ENCODE assay signal across 1 cellular context in the genomic region with DNA sequence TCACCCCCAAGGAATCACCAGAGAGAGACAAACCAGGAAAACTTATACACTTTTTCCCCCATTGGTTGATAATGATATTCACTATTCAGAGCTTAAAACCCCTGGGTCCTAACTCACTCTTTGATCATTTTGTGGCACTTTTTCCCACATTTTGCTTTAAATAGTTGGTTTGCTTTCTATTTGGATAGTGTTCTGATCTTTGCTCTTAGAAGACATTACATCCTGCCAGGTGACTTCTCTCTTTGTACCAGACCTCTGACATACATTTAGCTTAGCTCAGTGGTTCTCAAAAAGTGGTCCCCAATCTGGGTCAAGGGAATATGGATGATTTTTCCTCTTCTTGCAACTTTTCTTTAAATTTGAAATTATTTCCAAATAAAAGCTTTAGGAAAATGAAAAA.
A peak's percentile ranks its signal among the peaks of the same experiment; 100 is the strongest.
TF ChIP-seq lines count a peak whose summit lies in the region.

No MANE protein-coding gene starts in this region.

TF ChIP-seq in HepG2, 621 proteins besides CTCF, POLR2A, EP300 and RAD21 (continued from another document and continues in another):
- TF ChIP-seq, protein P1, sequence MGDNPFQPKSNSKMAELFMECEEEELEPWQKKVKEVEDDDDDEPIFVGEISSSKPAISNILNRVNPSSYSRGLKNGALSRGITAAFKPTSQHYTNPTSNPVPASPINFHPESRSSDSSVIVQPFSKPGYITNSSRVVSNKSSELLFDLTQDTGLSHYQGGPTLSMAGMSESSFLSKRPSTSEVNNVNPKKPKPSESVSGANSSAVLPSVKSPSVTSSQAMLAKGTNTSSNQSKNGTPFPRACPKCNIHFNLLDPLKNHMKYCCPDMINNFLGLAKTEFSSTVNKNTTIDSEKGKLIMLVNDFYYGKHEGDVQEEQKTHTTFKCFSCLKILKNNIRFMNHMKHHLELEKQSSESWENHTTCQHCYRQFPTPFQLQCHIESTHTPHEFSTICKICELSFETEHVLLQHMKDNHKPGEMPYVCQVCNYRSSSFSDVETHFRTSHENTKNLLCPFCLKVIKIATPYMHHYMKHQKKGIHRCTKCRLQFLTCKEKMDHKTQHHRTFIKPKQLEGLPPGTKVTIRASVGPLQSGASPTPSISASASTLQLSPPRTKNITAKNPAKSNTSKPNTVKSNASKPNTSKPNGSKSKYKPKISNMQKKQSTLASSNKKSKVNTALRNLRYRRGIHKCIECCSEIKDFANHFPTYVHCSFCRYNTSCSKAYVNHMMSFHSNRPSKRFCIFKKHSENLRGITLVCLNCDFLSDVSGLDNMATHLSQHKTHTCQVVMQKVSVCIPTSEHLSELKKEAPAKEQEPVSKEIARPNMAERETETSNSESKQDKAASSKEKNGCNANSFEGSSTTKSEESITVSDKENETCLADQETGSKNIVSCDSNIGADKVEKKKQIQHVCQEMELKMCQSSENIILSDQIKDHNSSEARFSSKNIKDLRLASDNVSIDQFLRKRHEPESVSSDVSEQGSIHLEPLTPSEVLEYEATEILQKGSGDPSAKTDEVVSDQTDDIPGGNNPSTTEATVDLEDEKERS (CRISPR knock-in tag; IDR thresholded peaks at IDR 0.05): peak; percentile 39; the same call in 1 of the 2 replicates
- TF ChIP-seq BCL6 (CRISPR knock-in tag; IDR thresholded peaks at IDR 0.05) (0 out of 2 replicates have a peak, but pooled peaks have one; percentile 13), POGZ (CRISPR knock-in tag; IDR thresholded peaks at IDR 0.05) (peak; percentile 68), ZBTB20 (CRISPR knock-in tag; IDR thresholded peaks at IDR 0.05; ENCODE audit: borderline replicate concordance, low read depth) (0 out of 2 replicates have a peak, but pooled peaks have one; percentile 44), NFE2L2 (IDR thresholded peaks at IDR 0.05; ENCODE audit: low read length) (no peak), PPARG (CRISPR knock-in tag; conservative IDR thresholded peaks at IDR 0.05) (peak; percentile 98), ZNF788 (CRISPR knock-in tag; IDR thresholded peaks at IDR 0.05; ENCODE audit: borderline replicate concordance) (no peak), PITX1 (CRISPR knock-in tag; IDR thresholded peaks at IDR 0.05) (no peak), ZNF468 (CRISPR knock-in tag; IDR thresholded peaks at IDR 0.05) (no peak), KDM3A (CRISPR knock-in tag; IDR thresholded peaks at IDR 0.05; ENCODE audit: low read depth) (0 out of 2 replicates have a peak, but pooled peaks have one; percentile 28), GABPA (IDR thresholded peaks at IDR 0.05; ENCODE audit: low read depth, low read length) (no peak), GABPA (CRISPR knock-in tag; IDR thresholded peaks at IDR 0.05; ENCODE audit: low read depth) (0 out of 2 replicates have a peak, but pooled peaks have one; percentile 11), AKAP8 (CRISPR knock-in tag; IDR thresholded peaks at IDR 0.05) (no peak), ZNF337 (CRISPR knock-in tag; IDR thresholded peaks at IDR 0.05; ENCODE audit: borderline replicate concordance, low read depth) (no peak), SAP130 (CRISPR knock-in tag; IDR thresholded peaks at IDR 0.05; ENCODE audit: low read depth) (peak; percentile 43), ATAD3A (CRISPR knock-in tag; IDR thresholded peaks at IDR 0.05) (no peak), ZBTB3 (CRISPR knock-in tag; IDR thresholded peaks at IDR 0.05; ENCODE audit: borderline replicate concordance, low read depth) (no peak), TBX3 (IDR thresholded peaks at IDR 0.05; ENCODE audit: borderline replicate concordance) (no peak), RFXAP (CRISPR knock-in tag; IDR thresholded peaks at IDR 0.05; ENCODE audit: borderline replicate concordance) (no peak), ZEB1 (IDR thresholded peaks at IDR 0.05; ENCODE audit: insufficient replicate concordance, low read depth) (no peak), SMARCE1 (IDR thresholded peaks at IDR 0.05; ENCODE audit: borderline replicate concordance) (no peak), HMG20A (CRISPR knock-in tag; IDR thresholded peaks at IDR 0.05; ENCODE audit: borderline replicate concordance) (peak; percentile 63; the same call in 1 of the 2 replicates), GLI4 (CRISPR knock-in tag; IDR thresholded peaks at IDR 0.05; ENCODE audit: borderline replicate concordance) (no peak), NR3C1 (CRISPR knock-in tag; IDR thresholded peaks at IDR 0.05) (no peak)
- TF ChIP-seq, protein P2, sequence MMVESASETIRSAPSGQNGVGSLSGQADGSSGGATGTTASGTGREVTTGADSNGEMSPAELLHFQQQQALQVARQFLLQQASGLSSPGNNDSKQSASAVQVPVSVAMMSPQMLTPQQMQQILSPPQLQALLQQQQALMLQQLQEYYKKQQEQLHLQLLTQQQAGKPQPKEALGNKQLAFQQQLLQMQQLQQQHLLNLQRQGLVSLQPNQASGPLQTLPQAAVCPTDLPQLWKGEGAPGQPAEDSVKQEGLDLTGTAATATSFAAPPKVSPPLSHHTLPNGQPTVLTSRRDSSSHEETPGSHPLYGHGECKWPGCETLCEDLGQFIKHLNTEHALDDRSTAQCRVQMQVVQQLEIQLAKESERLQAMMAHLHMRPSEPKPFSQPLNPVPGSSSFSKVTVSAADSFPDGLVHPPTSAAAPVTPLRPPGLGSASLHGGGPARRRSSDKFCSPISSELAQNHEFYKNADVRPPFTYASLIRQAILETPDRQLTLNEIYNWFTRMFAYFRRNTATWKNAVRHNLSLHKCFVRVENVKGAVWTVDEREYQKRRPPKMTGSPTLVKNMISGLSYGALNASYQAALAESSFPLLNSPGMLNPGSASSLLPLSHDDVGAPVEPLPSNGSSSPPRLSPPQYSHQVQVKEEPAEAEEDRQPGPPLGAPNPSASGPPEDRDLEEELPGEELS (CRISPR knock-in tag; IDR thresholded peaks at IDR 0.05): 0 out of 2 replicates have a peak, but pooled peaks have one; percentile 31
- TF ChIP-seq, protein P3, sequence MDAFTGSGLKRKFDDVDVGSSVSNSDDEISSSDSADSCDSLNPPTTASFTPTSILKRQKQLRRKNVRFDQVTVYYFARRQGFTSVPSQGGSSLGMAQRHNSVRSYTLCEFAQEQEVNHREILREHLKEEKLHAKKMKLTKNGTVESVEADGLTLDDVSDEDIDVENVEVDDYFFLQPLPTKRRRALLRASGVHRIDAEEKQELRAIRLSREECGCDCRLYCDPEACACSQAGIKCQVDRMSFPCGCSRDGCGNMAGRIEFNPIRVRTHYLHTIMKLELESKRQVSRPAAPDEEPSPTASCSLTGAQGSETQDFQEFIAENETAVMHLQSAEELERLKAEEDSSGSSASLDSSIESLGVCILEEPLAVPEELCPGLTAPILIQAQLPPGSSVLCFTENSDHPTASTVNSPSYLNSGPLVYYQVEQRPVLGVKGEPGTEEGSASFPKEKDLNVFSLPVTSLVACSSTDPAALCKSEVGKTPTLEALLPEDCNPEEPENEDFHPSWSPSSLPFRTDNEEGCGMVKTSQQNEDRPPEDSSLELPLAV (CRISPR knock-in tag; conservative IDR thresholded peaks at IDR 0.05; ENCODE audit: low read depth): no peak
- TF ChIP-seq, protein P4, sequence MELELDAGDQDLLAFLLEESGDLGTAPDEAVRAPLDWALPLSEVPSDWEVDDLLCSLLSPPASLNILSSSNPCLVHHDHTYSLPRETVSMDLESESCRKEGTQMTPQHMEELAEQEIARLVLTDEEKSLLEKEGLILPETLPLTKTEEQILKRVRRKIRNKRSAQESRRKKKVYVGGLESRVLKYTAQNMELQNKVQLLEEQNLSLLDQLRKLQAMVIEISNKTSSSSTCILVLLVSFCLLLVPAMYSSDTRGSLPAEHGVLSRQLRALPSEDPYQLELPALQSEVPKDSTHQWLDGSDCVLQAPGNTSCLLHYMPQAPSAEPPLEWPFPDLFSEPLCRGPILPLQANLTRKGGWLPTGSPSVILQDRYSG (CRISPR knock-in tag; IDR thresholded peaks at IDR 0.05): no peak
- TF ChIP-seq, protein P5, sequence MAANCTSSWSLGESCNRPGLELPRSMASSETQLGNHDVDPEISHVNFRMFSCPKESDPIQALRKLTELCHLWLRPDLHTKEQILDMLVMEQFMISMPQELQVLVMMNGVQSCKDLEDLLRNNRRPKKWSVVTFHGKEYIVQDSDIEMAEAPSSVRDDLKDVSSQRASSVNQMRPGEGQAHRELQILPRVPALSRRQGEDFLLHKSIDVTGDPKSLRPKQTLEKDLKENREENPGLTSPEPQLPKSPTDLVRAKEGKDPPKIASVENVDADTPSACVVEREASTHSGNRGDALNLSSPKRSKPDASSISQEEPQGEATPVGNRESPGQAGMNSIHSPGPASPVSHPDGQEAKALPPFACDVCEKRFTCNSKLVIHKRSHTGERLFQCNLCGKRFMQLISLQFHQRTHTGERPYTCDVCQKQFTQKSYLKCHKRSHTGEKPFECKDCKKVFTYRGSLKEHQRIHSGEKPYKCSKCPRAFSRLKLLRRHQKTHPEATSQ (CRISPR knock-in tag; IDR thresholded peaks at IDR 0.05; ENCODE audit: borderline replicate concordance): no peak; the same call in 1 of the 2 replicates
- TF ChIP-seq, protein P6, sequence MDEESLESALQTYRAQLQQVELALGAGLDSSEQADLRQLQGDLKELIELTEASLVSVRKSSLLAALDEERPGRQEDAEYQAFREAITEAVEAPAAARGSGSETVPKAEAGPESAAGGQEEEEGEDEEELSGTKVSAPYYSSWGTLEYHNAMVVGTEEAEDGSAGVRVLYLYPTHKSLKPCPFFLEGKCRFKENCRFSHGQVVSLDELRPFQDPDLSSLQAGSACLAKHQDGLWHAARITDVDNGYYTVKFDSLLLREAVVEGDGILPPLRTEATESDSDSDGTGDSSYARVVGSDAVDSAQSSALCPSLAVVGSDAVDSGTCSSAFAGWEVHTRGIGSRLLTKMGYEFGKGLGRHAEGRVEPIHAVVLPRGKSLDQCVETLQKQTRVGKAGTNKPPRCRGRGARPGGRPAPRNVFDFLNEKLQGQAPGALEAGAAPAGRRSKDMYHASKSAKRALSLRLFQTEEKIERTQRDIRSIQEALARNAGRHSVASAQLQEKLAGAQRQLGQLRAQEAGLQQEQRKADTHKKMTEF (CRISPR knock-in tag; IDR thresholded peaks at IDR 0.05): peak; percentile 52; the same call in 1 of the 2 replicates
- TF ChIP-seq, protein P7, sequence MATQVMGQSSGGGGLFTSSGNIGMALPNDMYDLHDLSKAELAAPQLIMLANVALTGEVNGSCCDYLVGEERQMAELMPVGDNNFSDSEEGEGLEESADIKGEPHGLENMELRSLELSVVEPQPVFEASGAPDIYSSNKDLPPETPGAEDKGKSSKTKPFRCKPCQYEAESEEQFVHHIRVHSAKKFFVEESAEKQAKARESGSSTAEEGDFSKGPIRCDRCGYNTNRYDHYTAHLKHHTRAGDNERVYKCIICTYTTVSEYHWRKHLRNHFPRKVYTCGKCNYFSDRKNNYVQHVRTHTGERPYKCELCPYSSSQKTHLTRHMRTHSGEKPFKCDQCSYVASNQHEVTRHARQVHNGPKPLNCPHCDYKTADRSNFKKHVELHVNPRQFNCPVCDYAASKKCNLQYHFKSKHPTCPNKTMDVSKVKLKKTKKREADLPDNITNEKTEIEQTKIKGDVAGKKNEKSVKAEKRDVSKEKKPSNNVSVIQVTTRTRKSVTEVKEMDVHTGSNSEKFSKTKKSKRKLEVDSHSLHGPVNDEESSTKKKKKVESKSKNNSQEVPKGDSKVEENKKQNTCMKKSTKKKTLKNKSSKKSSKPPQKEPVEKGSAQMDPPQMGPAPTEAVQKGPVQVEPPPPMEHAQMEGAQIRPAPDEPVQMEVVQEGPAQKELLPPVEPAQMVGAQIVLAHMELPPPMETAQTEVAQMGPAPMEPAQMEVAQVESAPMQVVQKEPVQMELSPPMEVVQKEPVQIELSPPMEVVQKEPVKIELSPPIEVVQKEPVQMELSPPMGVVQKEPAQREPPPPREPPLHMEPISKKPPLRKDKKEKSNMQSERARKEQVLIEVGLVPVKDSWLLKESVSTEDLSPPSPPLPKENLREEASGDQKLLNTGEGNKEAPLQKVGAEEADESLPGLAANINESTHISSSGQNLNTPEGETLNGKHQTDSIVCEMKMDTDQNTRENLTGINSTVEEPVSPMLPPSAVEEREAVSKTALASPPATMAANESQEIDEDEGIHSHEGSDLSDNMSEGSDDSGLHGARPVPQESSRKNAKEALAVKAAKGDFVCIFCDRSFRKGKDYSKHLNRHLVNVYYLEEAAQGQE (IDR thresholded peaks at IDR 0.05; ENCODE audit: borderline replicate concordance in 1 of 2, low read depth in 1 of 2, low read length in 2 of 2): no peak
- TF ChIP-seq, protein P8, sequence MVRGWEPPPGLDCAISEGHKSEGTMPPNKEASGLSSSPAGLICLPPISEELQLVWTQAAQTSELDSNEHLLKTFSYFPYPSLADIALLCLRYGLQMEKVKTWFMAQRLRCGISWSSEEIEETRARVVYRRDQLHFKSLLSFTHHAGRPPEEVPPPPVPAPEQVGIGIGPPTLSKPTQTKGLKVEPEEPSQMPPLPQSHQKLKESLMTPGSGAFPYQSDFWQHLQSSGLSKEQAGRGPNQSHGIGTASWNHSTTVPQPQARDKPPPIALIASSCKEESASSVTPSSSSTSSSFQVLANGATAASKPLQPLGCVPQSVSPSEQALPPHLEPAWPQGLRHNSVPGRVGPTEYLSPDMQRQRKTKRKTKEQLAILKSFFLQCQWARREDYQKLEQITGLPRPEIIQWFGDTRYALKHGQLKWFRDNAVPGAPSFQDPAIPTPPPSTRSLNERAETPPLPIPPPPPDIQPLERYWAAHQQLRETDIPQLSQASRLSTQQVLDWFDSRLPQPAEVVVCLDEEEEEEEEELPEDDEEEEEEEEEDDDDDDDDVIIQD (CRISPR knock-in tag; IDR thresholded peaks at IDR 0.05; ENCODE audit: low read depth): peak; percentile 90; the same call in 1 of the 2 replicates
- TF ChIP-seq, protein P9, sequence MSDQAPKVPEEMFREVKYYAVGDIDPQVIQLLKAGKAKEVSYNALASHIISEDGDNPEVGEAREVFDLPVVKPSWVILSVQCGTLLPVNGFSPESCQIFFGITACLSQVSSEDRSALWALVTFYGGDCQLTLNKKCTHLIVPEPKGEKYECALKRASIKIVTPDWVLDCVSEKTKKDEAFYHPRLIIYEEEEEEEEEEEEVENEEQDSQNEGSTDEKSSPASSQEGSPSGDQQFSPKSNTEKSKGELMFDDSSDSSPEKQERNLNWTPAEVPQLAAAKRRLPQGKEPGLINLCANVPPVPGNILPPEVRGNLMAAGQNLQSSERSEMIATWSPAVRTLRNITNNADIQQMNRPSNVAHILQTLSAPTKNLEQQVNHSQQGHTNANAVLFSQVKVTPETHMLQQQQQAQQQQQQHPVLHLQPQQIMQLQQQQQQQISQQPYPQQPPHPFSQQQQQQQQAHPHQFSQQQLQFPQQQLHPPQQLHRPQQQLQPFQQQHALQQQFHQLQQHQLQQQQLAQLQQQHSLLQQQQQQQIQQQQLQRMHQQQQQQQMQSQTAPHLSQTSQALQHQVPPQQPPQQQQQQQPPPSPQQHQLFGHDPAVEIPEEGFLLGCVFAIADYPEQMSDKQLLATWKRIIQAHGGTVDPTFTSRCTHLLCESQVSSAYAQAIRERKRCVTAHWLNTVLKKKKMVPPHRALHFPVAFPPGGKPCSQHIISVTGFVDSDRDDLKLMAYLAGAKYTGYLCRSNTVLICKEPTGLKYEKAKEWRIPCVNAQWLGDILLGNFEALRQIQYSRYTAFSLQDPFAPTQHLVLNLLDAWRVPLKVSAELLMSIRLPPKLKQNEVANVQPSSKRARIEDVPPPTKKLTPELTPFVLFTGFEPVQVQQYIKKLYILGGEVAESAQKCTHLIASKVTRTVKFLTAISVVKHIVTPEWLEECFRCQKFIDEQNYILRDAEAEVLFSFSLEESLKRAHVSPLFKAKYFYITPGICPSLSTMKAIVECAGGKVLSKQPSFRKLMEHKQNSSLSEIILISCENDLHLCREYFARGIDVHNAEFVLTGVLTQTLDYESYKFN (CRISPR knock-in tag; conservative IDR thresholded peaks at IDR 0.05): peak; percentile 85
- TF ChIP-seq, protein P10, sequence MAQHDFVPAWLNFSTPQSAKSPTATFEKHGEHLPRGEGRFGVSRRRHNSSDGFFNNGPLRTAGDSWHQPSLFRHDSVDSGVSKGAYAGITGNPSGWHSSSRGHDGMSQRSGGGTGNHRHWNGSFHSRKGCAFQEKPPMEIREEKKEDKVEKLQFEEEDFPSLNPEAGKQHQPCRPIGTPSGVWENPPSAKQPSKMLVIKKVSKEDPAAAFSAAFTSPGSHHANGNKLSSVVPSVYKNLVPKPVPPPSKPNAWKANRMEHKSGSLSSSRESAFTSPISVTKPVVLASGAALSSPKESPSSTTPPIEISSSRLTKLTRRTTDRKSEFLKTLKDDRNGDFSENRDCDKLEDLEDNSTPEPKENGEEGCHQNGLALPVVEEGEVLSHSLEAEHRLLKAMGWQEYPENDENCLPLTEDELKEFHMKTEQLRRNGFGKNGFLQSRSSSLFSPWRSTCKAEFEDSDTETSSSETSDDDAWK (CRISPR knock-in tag; IDR thresholded peaks at IDR 0.05): no peak
